Comparison of ENCODE assay signal across 10 cellular contexts in the genomic region with DNA sequence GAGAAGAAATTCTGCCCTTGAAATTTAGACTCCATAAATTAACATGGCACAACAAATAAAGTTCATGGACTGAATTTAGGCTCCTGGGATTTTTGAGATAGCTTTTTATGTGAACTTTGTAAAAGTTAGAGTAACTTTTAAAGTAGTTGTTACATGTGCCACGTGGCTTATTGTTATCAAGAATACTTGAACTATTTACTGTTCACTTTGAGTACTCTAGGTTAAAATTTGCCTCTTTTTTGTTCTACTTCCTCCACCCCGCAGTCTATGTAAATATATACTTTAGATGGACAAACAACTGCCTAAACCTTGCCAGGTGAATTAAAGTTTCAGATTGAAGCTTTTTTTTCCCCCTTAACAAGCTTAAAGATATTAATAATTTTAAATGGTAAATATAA.
A peak's percentile ranks its signal among the peaks of the same experiment; 100 is the strongest.
DNase-seq lines count a peak whose midpoint lies in the region; ATAC-seq and TF ChIP-seq lines count a peak whose summit lies in the region.
"Had no signal": no experiment of that assay in that cellular context is flagged by ENCODE, and none has a peak within 500 bp of the region (broad histone marks: within the 10 kb centered on the region; RNA-seq: fewer than 3 reads in every experiment).

No MANE protein-coding gene starts in this region.

- ATAC-seq in left lung = peak; percentile 10
- ATAC-seq in upper lobe of left lung (ENCODE audit: low FRiP score in 2 of 2) = no peak
- no peak for ATAC-seq in HG03135 (IDR thresholded peaks at IDR 0.05; ENCODE audit: unreplicated experiment)

- H3K4me1 ChIP-seq in left lung (peaks cover 17 to 62% of the 10 kb centered on the region in 2 donors), upper lobe of left lung (peaks cover 5 to 39% (median 22%) of the 10 kb centered on the region in 4 donors)

- peak in 1 of 4 donors; percentile 14 for TF ChIP-seq EP300 in upper lobe of left lung (IDR thresholded peaks at IDR 0.05)

- intact Hi-C loops in left lung (cut with DNase I) = no loop called here

- peaks cover 51% of the 10 kb centered on the region for H3K4me1 Mint-ChIP-seq in activated naive CD4-positive, alpha-beta T cell treated with anti-CD3 and anti-CD28 coated beads, Interleukin-2, amount 50 U/mL, for 24 hours

- H3K27me3 ChIP-seq in left lung (no peaks in the 10 kb centered on the region), upper lobe of left lung (no peaks in the 10 kb centered on the region)

- H3K27ac ChIP-seq in left lung (peak overlapping the region; percentile 92 to 93), upper lobe of left lung (peak overlapping the region; percentile 17 to 94 (median 89))

- no peaks in the 10 kb centered on the region for H3K9me3 Mint-ChIP-seq in activated naive CD4-positive, alpha-beta T cell treated with anti-CD3 and anti-CD28 coated beads, Interleukin-2, amount 50 U/mL, for 24 hours

- H3K4me3 ChIP-seq in left lung (peak overlapping the region in 1 of 2 donors; percentile 72), upper lobe of left lung (peak overlapping the region in 3 of 4 donors; percentile 60 to 74 (median 72))

- WGBS in upper lobe of left lung, 2 donors = 24 to 33% methylated on average over 2 of the region's 2 CpGs

- H3K27me3 Mint-ChIP-seq in activated naive CD4-positive, alpha-beta T cell treated with anti-CD3 and anti-CD28 coated beads, Interleukin-2, amount 50 U/mL, for 24 hours = no peaks in the 10 kb centered on the region

- H3K9me3 ChIP-seq in left lung (no peaks in the 10 kb centered on the region), upper lobe of left lung (no peaks in the 10 kb centered on the region)

- peaks cover 2% of the 10 kb centered on the region for H3K36me3 Mint-ChIP-seq in activated naive CD4-positive, alpha-beta T cell treated with anti-CD3 and anti-CD28 coated beads, Interleukin-2, amount 50 U/mL, for 24 hours

- DNase-seq in activated naive CD4-positive, alpha-beta T cell treated with Interleukin-2 at 50 U/mL for 16 hours = no peak
- DNase-seq in RPMI8226 (peak; percentile 5), left lung (no peak), upper lobe of left lung (no peak), NCI-H2227 (lab: John Stamatoyannopoulos, UW; ENCODE audit: unreplicated experiment) (no peak), hippocampal formation (lab: John Stamatoyannopoulos, UW) (no peak)
- DNase-seq: activated CD4-positive, alpha-beta T cell treated with anti-CD3 and anti-CD28 coated beads for 48 hours; erythroblast had no signal

- H3K36me3 ChIP-seq in left lung (no peaks in the 10 kb centered on the region), upper lobe of left lung (no peaks in the 10 kb centered on the region)

- H3K27ac Mint-ChIP-seq in activated naive CD4-positive, alpha-beta T cell treated with anti-CD3 and anti-CD28 coated beads, Interleukin-2, amount 50 U/mL, for 24 hours = peak overlapping the region; percentile 72

- peak overlapping the region; percentile 91 for H3K4me3 Mint-ChIP-seq in activated naive CD4-positive, alpha-beta T cell treated with anti-CD3 and anti-CD28 coated beads, Interleukin-2, amount 50 U/mL, for 24 hours

- no peak for TF ChIP-seq POLR2A in upper lobe of left lung (IDR thresholded peaks at IDR 0.05)

- TF ChIP-seq CTCF in left lung (IDR thresholded peaks at IDR 0.05) = no peak
- no peak for TF ChIP-seq CTCF in upper lobe of left lung (IDR thresholded peaks at IDR 0.05)
